8 cellular contexts compared by ENCODE assay signal in genomic region chr7:142496545-142496991, GRCh38.
DNase-seq lines count a peak whose midpoint lies in the region; ATAC-seq and TF ChIP-seq lines count a peak whose summit lies in the region.

No MANE protein-coding gene starts in this region.

- peak overlapping the region; percentile 26 for H3K4me3 ChIP-seq in Jurkat, Clone E6-1 (ENCODE audit: low read length)
- H3K4me3 ChIP-seq in lower leg skin (ENCODE audit: low read depth, poor library complexity, severe bottlenecking) = no peak overlapping the region

- ATAC-seq in GM19452 (IDR thresholded peaks at IDR 0.05; ENCODE audit: unreplicated experiment) = peak; percentile 52
- ATAC-seq in left ventricle myocardium superior = peak; percentile 63
- peak; percentile 53 for ATAC-seq in stimulated activated naive CD8-positive, alpha-beta T cell treated with anti-CD3 and anti-CD28 coated beads, Interleukin-15, Interleukin-2, amounts not matched to agents 100 U/mL and 50 U/mL, for 24 hours

- H3K4me1 Mint-ChIP-seq in activated T-helper 2 cell treated with anti-CD3 and anti-CD28 coated beads, Interferon-gamma antibody, Interleukin-2, Interleukin-4, amounts not matched to agents 10 μg/mL and 5 μg/mL and 100 μg/mL, durations not matched to agents 14 hours and 24 hours and 36 hours (ENCODE audit: low read depth) = peaks cover 25% of the 10 kb centered on the region

- H3K4me3 Mint-ChIP-seq in activated T-helper 2 cell treated with anti-CD3 and anti-CD28 coated beads, Interferon-gamma antibody, Interleukin-2, Interleukin-4, amounts not matched to agents 10 μg/mL and 5 μg/mL and 100 μg/mL, durations not matched to agents 14 hours and 24 hours and 36 hours (ENCODE audit: low read depth) = peak overlapping the region; percentile 17

- intact Hi-C loops in activated T-helper 2 cell treated with anti-CD3 and anti-CD28 coated beads, Interferon-gamma antibody, Interleukin-2, Interleukin-4, amounts not matched to agents 10 μg/mL and 5 μg/mL and 100 μg/mL, durations not matched to agents 14 hours and 24 hours and 36 hours (cut with micrococcal nuclease) = loop anchor here (5.0 kb wide), 1 partner anchor 34 kb away; no protein-coding TSS in a partner anchor
- intact Hi-C loops in left ventricle myocardium superior (cut with micrococcal nuclease) (no loop called here), lower leg skin (cut with DNase I; ENCODE audit: low total_unique reads) (no loop called here)

- H3K9me3 Mint-ChIP-seq in activated T-helper 2 cell treated with anti-CD3 and anti-CD28 coated beads, Interferon-gamma antibody, Interleukin-2, Interleukin-4, amounts not matched to agents 10 μg/mL and 5 μg/mL and 100 μg/mL, durations not matched to agents 14 hours and 24 hours and 36 hours = no peaks in the 10 kb centered on the region

- no peak for TF ChIP-seq POLR2A in lower leg skin (IDR thresholded peaks at IDR 0.05)

- peaks cover 3% of the 10 kb centered on the region for H3K27me3 Mint-ChIP-seq in activated T-helper 2 cell treated with anti-CD3 and anti-CD28 coated beads, Interferon-gamma antibody, Interleukin-2, Interleukin-4, amounts not matched to agents 10 μg/mL and 5 μg/mL and 100 μg/mL, durations not matched to agents 14 hours and 24 hours and 36 hours (ENCODE audit: low read depth)

- 4 to 5% methylated on average over 8 of the region's 8 CpGs for WGBS in lower leg skin, 2 donors

- no peak for TF ChIP-seq CTCF in lower leg skin (IDR thresholded peaks at IDR 0.05)

- H3K27ac Mint-ChIP-seq in activated T-helper 2 cell treated with anti-CD3 and anti-CD28 coated beads, Interferon-gamma antibody, Interleukin-2, Interleukin-4, amounts not matched to agents 10 μg/mL and 5 μg/mL and 100 μg/mL, durations not matched to agents 14 hours and 24 hours and 36 hours = no peak overlapping the region

- no peaks in the 10 kb centered on the region for H3K36me3 Mint-ChIP-seq in activated T-helper 2 cell treated with anti-CD3 and anti-CD28 coated beads, Interferon-gamma antibody, Interleukin-2, Interleukin-4, amounts not matched to agents 10 μg/mL and 5 μg/mL and 100 μg/mL, durations not matched to agents 14 hours and 24 hours and 36 hours (ENCODE audit: low read depth)

- DNase-seq in DMS153 treated with DMSO at 0.1 percent for 48 hours (lab: John Stamatoyannopoulos, UW; ENCODE audit: unreplicated experiment) (peak; percentile 2), DMS153 (lab: John Stamatoyannopoulos, UW) (no peak), left ventricle myocardium superior (no peak), lower leg skin (ENCODE audit: low spot score in 2 of 2) (no peak)
- peak; percentile 82 for DNase-seq in Jurkat, Clone E6-1 (ENCODE audit: low read depth, low spot score)
- DNase-seq in activated T-helper 2 cell treated with anti-CD3 and anti-CD28 coated beads, Interferon-gamma antibody, Interleukin-2, Interleukin-4, amounts not matched to agents 10 μg/mL and 5 μg/mL and 100 μg/mL, durations not matched to agents 14 hours and 24 hours and 36 hours (ENCODE audit: low spot score) = no peak
- no peak for DNase-seq in stimulated activated naive CD8-positive, alpha-beta T cell treated with anti-CD3 and anti-CD28 coated beads, Interleukin-15, Interleukin-2, amounts not matched to agents 100 U/mL and 50 U/mL, for 24 hours

Comparison
In these comparisons a context has a peak if more than half of its experiments do, and no peak if none do; other contexts are left out.
1. DNase-seq: peak in DMS153 treated with DMSO at 0.1 percent for 48 hours (single experiment) and Jurkat, Clone E6-1 (single experiment); none in DMS153 (single experiment), activated T-helper 2 cell treated with anti-CD3 and anti-CD28 coated beads, Interferon-gamma antibody, Interleukin-2, Interleukin-4, amounts not matched to agents 10 μg/mL and 5 μg/mL and 100 μg/mL, durations not matched to agents 14 hours and 24 hours and 36 hours (single experiment), left ventricle myocardium superior (single experiment), stimulated activated naive CD8-positive, alpha-beta T cell treated with anti-CD3 and anti-CD28 coated beads, Interleukin-15, Interleukin-2, amounts not matched to agents 100 U/mL and 50 U/mL, for 24 hours (single experiment) and lower leg skin (0 of 2).
2. Peak in every context shown above with its lines, with median percentiles within 50 percentile points of each other: ATAC-seq.